In genomic region chr11:129817282-129818051, GRCh38 we compare ENCODE assay signal across 23 cellular contexts. TPM values are rescaled to one million over a fixed set of nuclear protein-coding genes. Genes with fewer than 3 reads are reported as not detected.
DNase-seq lines count a peak whose midpoint lies in the region; FAIRE-seq and TF ChIP-seq lines count a peak whose summit lies in the region.
"Had no signal": no experiment of that assay in that cellular context is flagged by ENCODE, and none has a peak within 500 bp of the region (broad histone marks: within the 10 kb centered on the region; RNA-seq: fewer than 3 reads in every experiment).

No MANE protein-coding gene starts in this region.

- H3K27me3 ChIP-seq in muscle layer of duodenum (ENCODE audit: low read depth, low read length) (peaks cover 5% of the 10 kb centered on the region), tibial artery (peaks cover 0 to 32% of the 10 kb centered on the region in 2 donors)
- H3K27me3 ChIP-seq: BLaER1, thyroid gland had no signal

- peak; percentile 78 for FAIRE-seq in colon (lab: Jason Lieb, UNC)
- FAIRE-seq: RCC 7860 had no signal

- H3K9me3 ChIP-seq in muscle layer of duodenum (ENCODE audit: control insufficient read depth in 1 of 2, low read length in 2 of 2) (no peaks in the 10 kb centered on the region), tibial artery (no peaks in the 10 kb centered on the region)
- H3K9me3 ChIP-seq: thyroid gland had no signal

- no peaks in the 10 kb centered on the region for H3K36me3 Mint-ChIP-seq in activated T-helper 1 cell treated with anti-CD3 and anti-CD28 coated beads, Interleukin-12 subunit alpha, Interleukin-12 subunit beta, Interleukin-2, Interleukin-4 antibody, amounts not matched to agents 30 ng/mL and 10 ng/mL and 1 ng/mL, durations not matched to agents 14 hours and 24 hours and 36 hours (ENCODE audit: low read depth)

- no peak for TF ChIP-seq CTCF in tibial artery (IDR thresholded peaks at IDR 0.05)

- peaks cover 5% of the 10 kb centered on the region for H3K9me3 Mint-ChIP-seq in activated T-helper 1 cell treated with anti-CD3 and anti-CD28 coated beads, Interleukin-12 subunit alpha, Interleukin-12 subunit beta, Interleukin-2, Interleukin-4 antibody, amounts not matched to agents 30 ng/mL and 10 ng/mL and 1 ng/mL, durations not matched to agents 14 hours and 24 hours and 36 hours
- H3K9me3 Mint-ChIP-seq: activated CD8-positive, alpha-beta T cell treated with anti-CD3 and anti-CD28 coated beads for 36 hours; central memory CD8-positive, alpha-beta T cell; stimulated activated effector memory CD8-positive, alpha-beta T cell treated with anti-CD3 and anti-CD28 coated beads, Interleukin-12 subunit alpha, Interleukin-12 subunit beta, amount 100 ng/mL, for 72 hours had no signal

- H3K4me3 Mint-ChIP-seq in activated T-helper 1 cell treated with anti-CD3 and anti-CD28 coated beads, Interleukin-12 subunit alpha, Interleukin-12 subunit beta, Interleukin-2, Interleukin-4 antibody, amounts not matched to agents 30 ng/mL and 10 ng/mL and 1 ng/mL, durations not matched to agents 14 hours and 24 hours and 36 hours: no peak overlapping the region
- H3K4me3 Mint-ChIP-seq: activated CD8-positive, alpha-beta T cell treated with anti-CD3 and anti-CD28 coated beads for 36 hours; central memory CD8-positive, alpha-beta T cell; endodermal cell; stimulated activated effector memory CD8-positive, alpha-beta T cell treated with anti-CD3 and anti-CD28 coated beads, Interleukin-12 subunit alpha, Interleukin-12 subunit beta, amount 100 ng/mL, for 72 hours had no signal

- peak overlapping the region; percentile 67 for H3K27ac ChIP-seq in muscle layer of duodenum (ENCODE audit: low read length)
- no peak overlapping the region for H3K27ac ChIP-seq in tibial artery
- H3K27ac ChIP-seq: 22Rv1, BLaER1, KMS-11, thyroid gland had no signal

- H3K4me3 ChIP-seq in muscle layer of duodenum (ENCODE audit: low read depth in 1 of 2, low read length in 2 of 2) (peak overlapping the region in 1 of 2 donors; percentile 21), tibial artery (no peak overlapping the region)
- H3K4me3 ChIP-seq: BLaER1, thyroid gland had no signal

- peaks cover 39% of the 10 kb centered on the region for H3K27me3 Mint-ChIP-seq in activated T-helper 1 cell treated with anti-CD3 and anti-CD28 coated beads, Interleukin-12 subunit alpha, Interleukin-12 subunit beta, Interleukin-2, Interleukin-4 antibody, amounts not matched to agents 30 ng/mL and 10 ng/mL and 1 ng/mL, durations not matched to agents 14 hours and 24 hours and 36 hours (ENCODE audit: insufficient read depth)

- no peak overlapping the region for H3K27ac Mint-ChIP-seq in activated T-helper 1 cell treated with anti-CD3 and anti-CD28 coated beads, Interleukin-12 subunit alpha, Interleukin-12 subunit beta, Interleukin-2, Interleukin-4 antibody, amounts not matched to agents 30 ng/mL and 10 ng/mL and 1 ng/mL, durations not matched to agents 14 hours and 24 hours and 36 hours
- H3K27ac Mint-ChIP-seq: activated CD8-positive, alpha-beta T cell treated with anti-CD3 and anti-CD28 coated beads for 36 hours; activated T-cell treated with anti-CD3 and anti-CD28 coated beads, Interleukin-2, amount 50 U/mL, for 72 hours; endodermal cell; stimulated activated effector memory CD8-positive, alpha-beta T cell treated with anti-CD3 and anti-CD28 coated beads, Interleukin-12 subunit alpha, Interleukin-12 subunit beta, amount 100 ng/mL, for 72 hours had no signal

- H3K4me1 ChIP-seq in muscle layer of duodenum (ENCODE audit: control insufficient read depth in 1 of 2, insufficient read depth in 2 of 2, low read length in 2 of 2): peaks cover 0 to 6% of the 10 kb centered on the region in 2 donors
- peaks cover 0 to 7% (median 0%) of the 10 kb centered on the region in 4 donors for H3K4me1 ChIP-seq in tibial artery
- H3K4me1 ChIP-seq: BLaER1 had no signal

- peaks cover 26% of the 10 kb centered on the region for H3K4me1 Mint-ChIP-seq in activated T-helper 1 cell treated with anti-CD3 and anti-CD28 coated beads, Interleukin-12 subunit alpha, Interleukin-12 subunit beta, Interleukin-2, Interleukin-4 antibody, amounts not matched to agents 30 ng/mL and 10 ng/mL and 1 ng/mL, durations not matched to agents 14 hours and 24 hours and 36 hours (ENCODE audit: low read depth)

- H3K36me3 ChIP-seq in muscle layer of duodenum (ENCODE audit: control insufficient read depth in 1 of 2, insufficient read depth in 2 of 2, low read length in 2 of 2) (no peaks in the 10 kb centered on the region), tibial artery (no peaks in the 10 kb centered on the region)
- H3K36me3 ChIP-seq: BLaER1, thyroid gland had no signal

- DNase-seq in DMS53 (lab: John Stamatoyannopoulos, UW): peak; percentile 23
- no peak for DNase-seq in DMS53 treated with DMSO at 0.1 percent for 48 hours (lab: John Stamatoyannopoulos, UW; ENCODE audit: unreplicated experiment)
- peak; percentile 52 for DNase-seq in MV-4-11 (lab: John Stamatoyannopoulos, UW)
- DNase-seq in tibial artery: no peak
- no peak for DNase-seq in activated T-helper 1 cell treated with anti-CD3 and anti-CD28 coated beads, Interleukin-12 subunit alpha, Interleukin-12 subunit beta, Interleukin-2, Interleukin-4 antibody, amounts not matched to agents 30 ng/mL and 10 ng/mL and 1 ng/mL, durations not matched to agents 14 hours and 24 hours and 36 hours (ENCODE audit: low spot score)
- DNase-seq in anterior cingulate cortex (lab: John Stamatoyannopoulos, UW): no peak
- DNase-seq: activated CD8-positive, alpha-beta T cell treated with anti-CD3 and anti-CD28 coated beads for 36 hours; activated T-cell treated with anti-CD3 and anti-CD28 coated beads, Interleukin-2, amount 50 U/mL, for 72 hours; amniotic stem cell; DMS153; endodermal cell; NCI-H1105 treated with DMSO at 0.1 percent for 48 hours; retina; thyroid gland had no signal

- intact Hi-C loops in tibial artery (cut with DNase I; ENCODE audit: low total_unique reads): no loop called here
- intact Hi-C loops in activated T-helper 1 cell treated with anti-CD3 and anti-CD28 coated beads, Interleukin-12 subunit alpha, Interleukin-12 subunit beta, Interleukin-2, Interleukin-4 antibody, amounts not matched to agents 30 ng/mL and 10 ng/mL and 1 ng/mL, durations not matched to agents 14 hours and 24 hours and 36 hours (cut with micrococcal nuclease): loop anchor here (5.0 kb wide), 1 partner anchor 250 kb away; the partner anchor contains the start of gene APLP2

RNA-seq across cellular contexts. Expression of gene TMEM45B, which starts 1.8 kb away (rescaled TPM):
- 0.24 and 0.26 TPM in 2 replicates for total RNA-seq in activated T-helper 1 cell treated with anti-CD3 and anti-CD28 coated beads, Interleukin-12 subunit alpha, Interleukin-12 subunit beta, Interleukin-2, Interleukin-4 antibody, amounts not matched to agents 30 ng/mL and 10 ng/mL and 1 ng/mL, durations not matched to agents 14 hours and 24 hours and 36 hours
- total RNA-seq: endodermal cell, fibroblast of villous mesenchyme had no signal

Comparison
In these comparisons a context has a peak if more than half of its experiments do, and no peak if none do; other contexts are left out.
1. DNase-seq: peak in DMS53 (single experiment) and MV-4-11 (single experiment); none in DMS53 treated with DMSO at 0.1 percent for 48 hours (single experiment), tibial artery (0 of 2), activated T-helper 1 cell treated with anti-CD3 and anti-CD28 coated beads, Interleukin-12 subunit alpha, Interleukin-12 subunit beta, Interleukin-2, Interleukin-4 antibody, amounts not matched to agents 30 ng/mL and 10 ng/mL and 1 ng/mL, durations not matched to agents 14 hours and 24 hours and 36 hours (single experiment) and anterior cingulate cortex (0 of 58).